ENCODE assay signal across 8 cellular contexts in genomic region chr11:86390499-86390898, GRCh38. TPM values are rescaled to one million over a fixed set of nuclear protein-coding genes. Genes with fewer than 3 reads are reported as not detected.
"Had no signal": no experiment of that assay in that cellular context is flagged by ENCODE, and none has a peak within 500 bp of the region (broad histone marks: within the 10 kb centered on the region; RNA-seq: fewer than 3 reads in every experiment).

No MANE protein-coding gene starts in this region.

- ATAC-seq: GM23338, HepG2 had no signal

- FAIRE-seq: H1, H54, HepG2 had no signal

- H3K36me3 Mint-ChIP-seq: IgD-negative memory B cell had no signal

- H3K27ac Mint-ChIP-seq: GM23338, H9, IgD-negative memory B cell had no signal

- DNase-seq: H9, HCEC 1CT, KBM-7 had no signal

- H3K4me2 ChIP-seq: GM23338 had no signal

- H3K9me3 Mint-ChIP-seq: GM23338, H9 had no signal

- H3K4me3 ChIP-seq: GM23338 had no signal

- H3K4me3 Mint-ChIP-seq: GM23338, H9, IgD-negative memory B cell had no signal

- H3K4me1 Mint-ChIP-seq: IgD-negative memory B cell had no signal

- H2AFZ ChIP-seq: GM23338 had no signal

RNA-seq across cellular contexts. Expression of gene CCDC81, which starts 15.8 kb away (rescaled TPM):
- polyA plus RNA-seq: IgD-negative memory B cell had no signal
